In genomic region chr9:89623925-89624420, GRCh38 we compare ENCODE assay signal across 9 cellular contexts. TPM values are rescaled to one million over a fixed set of nuclear protein-coding genes. Genes with fewer than 3 reads are reported as not detected.
DNase-seq lines count a peak whose midpoint lies in the region; ATAC-seq and TF ChIP-seq lines count a peak whose summit lies in the region.
"Had no signal": no experiment of that assay in that cellular context is flagged by ENCODE, and none has a peak within 500 bp of the region (broad histone marks: within the 10 kb centered on the region; RNA-seq: fewer than 3 reads in every experiment).

No MANE protein-coding gene starts in this region.

- ATAC-seq in stimulated activated memory B cell treated with anti-CD40 and anti-IgM and Interleukin-4, amounts not matched to agents 10 μg/mL and 1 μg/mL and 100 μg/mL, for 72 hours: peak; percentile 28
- ATAC-seq: activated CD8-positive, alpha-beta T cell treated with anti-CD3 and anti-CD28 coated beads for 36 hours had no signal

- no peaks in the 10 kb centered on the region for H3K4me1 Mint-ChIP-seq in stimulated activated memory B cell treated with anti-CD40 and anti-IgM and Interleukin-4, amounts not matched to agents 10 μg/mL and 1 μg/mL and 100 μg/mL, for 72 hours
- H3K4me1 Mint-ChIP-seq in osteocyte (ENCODE audit: unreplicated experiment): no peaks in the 10 kb centered on the region
- H3K4me1 Mint-ChIP-seq: activated naive CD8-positive, alpha-beta T cell treated with anti-CD3 and anti-CD28 coated beads for 36 hours had no signal

- no peak for TF ChIP-seq CTCF in osteocyte (IDR thresholded peaks at IDR 0.05)

- peaks cover 38% of the 10 kb centered on the region for H3K27me3 Mint-ChIP-seq in stimulated activated memory B cell treated with anti-CD40 and anti-IgM and Interleukin-4, amounts not matched to agents 10 μg/mL and 1 μg/mL and 100 μg/mL, for 72 hours
- H3K27me3 Mint-ChIP-seq in osteocyte (ENCODE audit: unreplicated experiment): peaks cover 16% of the 10 kb centered on the region
- H3K27me3 Mint-ChIP-seq: activated CD8-positive, alpha-beta T cell treated with anti-CD3 and anti-CD28 coated beads for 36 hours; activated naive CD8-positive, alpha-beta T cell treated with anti-CD3 and anti-CD28 coated beads for 36 hours had no signal

- H3K9me3 Mint-ChIP-seq in stimulated activated memory B cell treated with anti-CD40 and anti-IgM and Interleukin-4, amounts not matched to agents 10 μg/mL and 1 μg/mL and 100 μg/mL, for 72 hours: no peaks in the 10 kb centered on the region
- H3K9me3 Mint-ChIP-seq in osteocyte (ENCODE audit: unreplicated experiment): no peaks in the 10 kb centered on the region
- H3K9me3 Mint-ChIP-seq: activated CD8-positive, alpha-beta T cell treated with anti-CD3 and anti-CD28 coated beads for 36 hours; activated naive CD8-positive, alpha-beta T cell treated with anti-CD3 and anti-CD28 coated beads for 36 hours had no signal

- H3K27ac Mint-ChIP-seq in stimulated activated memory B cell treated with anti-CD40 and anti-IgM and Interleukin-4, amounts not matched to agents 10 μg/mL and 1 μg/mL and 100 μg/mL, for 72 hours: no peak overlapping the region
- H3K27ac Mint-ChIP-seq in osteocyte (ENCODE audit: unreplicated experiment): no peak overlapping the region
- H3K27ac Mint-ChIP-seq: activated CD8-positive, alpha-beta T cell treated with anti-CD3 and anti-CD28 coated beads for 36 hours; activated naive CD8-positive, alpha-beta T cell treated with anti-CD3 and anti-CD28 coated beads for 36 hours had no signal

- DNase-seq in NCI-H1092 treated with DMSO at 0.1 percent for 48 hours (lab: John Stamatoyannopoulos, UW): peak; percentile 96
- DNase-seq in NOMO-1 treated with DMSO at 0.1 percent for 48 hours (lab: John Stamatoyannopoulos, UW; ENCODE audit: unreplicated experiment): peak; percentile 63
- DNase-seq in hippocampal formation (lab: John Stamatoyannopoulos, UW): peak; percentile 45 to 56
- no peak for DNase-seq in EL
- DNase-seq in NCI-H82 treated with DMSO at 0.1 percent for 48 hours (lab: John Stamatoyannopoulos, UW; ENCODE audit: unreplicated experiment): no peak
- DNase-seq in osteocyte (ENCODE audit: extremely low spot score, unreplicated experiment): no peak
- DNase-seq: activated CD8-positive, alpha-beta T cell treated with anti-CD3 and anti-CD28 coated beads for 36 hours; activated naive CD8-positive, alpha-beta T cell treated with anti-CD3 and anti-CD28 coated beads for 36 hours had no signal

- no peaks in the 10 kb centered on the region for H3K36me3 Mint-ChIP-seq in stimulated activated memory B cell treated with anti-CD40 and anti-IgM and Interleukin-4, amounts not matched to agents 10 μg/mL and 1 μg/mL and 100 μg/mL, for 72 hours
- H3K36me3 Mint-ChIP-seq in osteocyte (ENCODE audit: unreplicated experiment): no peaks in the 10 kb centered on the region
- H3K36me3 Mint-ChIP-seq: activated naive CD8-positive, alpha-beta T cell treated with anti-CD3 and anti-CD28 coated beads for 36 hours had no signal

- H3K4me3 Mint-ChIP-seq in stimulated activated memory B cell treated with anti-CD40 and anti-IgM and Interleukin-4, amounts not matched to agents 10 μg/mL and 1 μg/mL and 100 μg/mL, for 72 hours: no peak overlapping the region
- no peak overlapping the region for H3K4me3 Mint-ChIP-seq in osteocyte (ENCODE audit: unreplicated experiment)
- H3K4me3 Mint-ChIP-seq: activated CD8-positive, alpha-beta T cell treated with anti-CD3 and anti-CD28 coated beads for 36 hours; activated naive CD8-positive, alpha-beta T cell treated with anti-CD3 and anti-CD28 coated beads for 36 hours had no signal

RNA-seq across cellular contexts. Expression of gene GADD45G, which starts 19.2 kb away (rescaled TPM):
- total RNA-seq in osteocyte: 0.71 and 1.0 TPM in 2 replicates

Comparison
In these comparisons a context has a peak if more than half of its experiments do, and no peak if none do; other contexts are left out.
1. DNase-seq: peak in NCI-H1092 treated with DMSO at 0.1 percent for 48 hours (single experiment), NOMO-1 treated with DMSO at 0.1 percent for 48 hours (single experiment) and hippocampal formation (2 of 2); none in EL (single experiment), NCI-H82 treated with DMSO at 0.1 percent for 48 hours (single experiment) and osteocyte (single experiment).